Comparison of ENCODE assay signal across 1 cellular context in the genomic region with DNA sequence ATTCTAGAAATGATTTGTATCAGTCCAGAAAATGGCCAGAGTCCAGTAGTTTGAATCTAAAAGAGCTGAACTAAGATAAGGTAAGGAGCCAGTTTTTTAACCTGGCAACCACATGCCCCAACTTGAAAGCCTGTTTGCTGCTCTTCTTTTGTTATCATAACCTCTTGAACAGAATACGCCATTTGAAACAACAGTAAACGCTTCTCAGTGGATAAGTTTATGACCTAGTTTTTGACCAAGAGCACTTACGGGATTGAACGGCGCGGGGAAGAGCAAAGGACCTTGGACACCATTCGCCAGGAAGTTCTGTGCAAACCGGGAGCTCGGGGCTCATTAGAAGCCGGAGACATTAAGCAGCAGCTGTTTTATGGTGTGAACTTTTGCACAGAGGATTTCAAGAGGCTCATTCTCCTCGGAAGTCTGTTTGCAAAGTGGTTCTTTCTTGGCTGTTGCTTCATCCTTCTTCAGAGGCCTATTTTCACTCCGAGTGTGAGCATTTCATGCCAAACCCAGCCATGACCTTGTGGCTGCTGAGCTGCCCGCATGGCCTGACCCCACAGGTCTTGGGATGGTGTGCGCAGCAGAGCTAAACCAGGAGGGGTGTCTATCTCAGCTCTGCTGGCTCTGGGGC.
TF ChIP-seq lines count a peak whose summit lies in the region.

No MANE protein-coding gene starts in this region.

TF ChIP-seq in H1, 55 proteins besides CTCF, POLR2A, EP300 and RAD21:
- TF ChIP-seq, protein P1, sequence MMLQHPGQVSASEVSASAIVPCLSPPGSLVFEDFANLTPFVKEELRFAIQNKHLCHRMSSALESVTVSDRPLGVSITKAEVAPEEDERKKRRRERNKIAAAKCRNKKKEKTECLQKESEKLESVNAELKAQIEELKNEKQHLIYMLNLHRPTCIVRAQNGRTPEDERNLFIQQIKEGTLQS (IDR thresholded peaks at IDR 0.05; ENCODE audit: insufficient read depth, low read depth, low read length) = no peak
- TF ChIP-seq EZH2 (IDR thresholded peaks at IDR 0.05; ENCODE audit: low read depth, low read length, severe bottlenecking) = no peak
- no peak for TF ChIP-seq POLR2AphosphoS5 (IDR thresholded peaks at IDR 0.05; ENCODE audit: low read depth, low read length)
- no peak for TF ChIP-seq BRCA1 (IDR thresholded peaks at IDR 0.05; ENCODE audit: low read depth, low read length)
- TF ChIP-seq CBX5 (IDR thresholded peaks at IDR 0.05; ENCODE audit: low read depth, low read length) = no peak
- TF ChIP-seq ASH2L (IDR thresholded peaks at IDR 0.05; ENCODE audit: low read length) = no peak
- TF ChIP-seq NRF1 (IDR thresholded peaks at IDR 0.05; ENCODE audit: low read depth, low read length) = no peak
- no peak for TF ChIP-seq TEAD4 (IDR thresholded peaks at IDR 0.05; ENCODE audit: low read depth, low read length)
- TF ChIP-seq NANOG (IDR thresholded peaks at IDR 0.05; ENCODE audit: insufficient read depth, low read depth, low read length, poor library complexity, severe bottlenecking) = no peak
- TF ChIP-seq SIRT6 (IDR thresholded peaks at IDR 0.05; ENCODE audit: low read length) = no peak
